ENCODE assay signal across 8 cellular contexts in the genomic region with DNA sequence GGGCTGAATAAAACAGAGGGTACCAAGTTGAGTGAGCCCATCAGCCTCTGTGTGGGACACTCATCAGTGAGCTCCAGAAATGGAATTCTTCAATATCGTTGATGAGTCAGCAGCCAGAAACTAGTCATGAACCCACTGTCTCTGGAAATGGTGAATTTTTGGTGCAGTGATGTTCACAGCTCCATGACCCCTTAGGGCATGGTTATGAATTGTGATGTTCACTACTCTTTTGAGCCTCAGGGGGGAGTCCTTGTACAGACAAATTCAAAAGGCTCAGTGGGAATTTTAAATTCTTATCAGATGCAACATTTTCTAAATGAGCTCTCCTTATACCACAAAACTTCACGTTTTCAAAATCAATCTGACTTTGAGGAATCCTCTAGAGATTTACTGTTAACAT.
A peak's percentile ranks its signal among the peaks of the same experiment; 100 is the strongest.
DNase-seq lines count a peak whose midpoint lies in the region; FAIRE-seq and TF ChIP-seq lines count a peak whose summit lies in the region.

No MANE protein-coding gene starts in this region.

- FAIRE-seq in islet of Langerhans (lab: Jason Lieb, UNC), result peak; percentile 90

- H3K27me3 Mint-ChIP-seq in activated T-cell treated with anti-CD3 and anti-CD28 coated beads, Interleukin-2, amount 50 U/mL, for 24 hours, result peaks cover under 1% of the 10 kb centered on the region

- intact Hi-C loops in sigmoid colon (cut with DNase I), result no loop called here

- TF ChIP-seq EP300 in sigmoid colon (IDR thresholded peaks at IDR 0.05), result no peak

- TF ChIP-seq POLR2A in sigmoid colon (IDR thresholded peaks at IDR 0.05), result no peak

- no peaks in the 10 kb centered on the region for H3K27me3 ChIP-seq in sigmoid colon

- no peaks in the 10 kb centered on the region for H3K9me3 Mint-ChIP-seq in activated T-cell treated with anti-CD3 and anti-CD28 coated beads, Interleukin-2, amount 50 U/mL, for 24 hours

- H3K27ac ChIP-seq in sigmoid colon, result no peak overlapping the region

- H3K36me3 Mint-ChIP-seq in activated T-cell treated with anti-CD3 and anti-CD28 coated beads, Interleukin-2, amount 50 U/mL, for 24 hours (ENCODE audit: low read depth), result no peaks in the 10 kb centered on the region

- H3K4me1 Mint-ChIP-seq in activated T-cell treated with anti-CD3 and anti-CD28 coated beads, Interleukin-2, amount 50 U/mL, for 24 hours (ENCODE audit: low read depth), result no peaks in the 10 kb centered on the region

- no peak for TF ChIP-seq CTCF in sigmoid colon (IDR thresholded peaks at IDR 0.05)

- in situ Hi-C loops in KBM-7 (cut with MboI; ENCODE audit: low pct_unique_long_range_greater_than_20kb, low sequenced_read_pairs), result no loop called here

- WGBS in sigmoid colon, 2 donors, result 34 to 58% methylated on average over 2 of the region's 2 CpGs

- DNase-seq in DMS153 treated with DMSO at 0.1 percent for 48 hours (lab: John Stamatoyannopoulos, UW; ENCODE audit: unreplicated experiment), result peak; percentile 11
- no peak for DNase-seq in DMS153 (lab: John Stamatoyannopoulos, UW)
- DNase-seq in KBM-7, result peak; percentile 33
- peak; percentile 51 for DNase-seq in SW480 (ENCODE audit: low spot score)
- no peak for DNase-seq in activated T-cell treated with anti-CD3 and anti-CD28 coated beads, Interleukin-2, amount 50 U/mL, for 1 hour
- no peak for DNase-seq in activated T-cell treated with anti-CD3 and anti-CD28 coated beads, Interleukin-2, amount 50 U/mL, for 24 hours
- DNase-seq in sigmoid colon, result no peak

- no peak overlapping the region for H3K27ac Mint-ChIP-seq in activated T-cell treated with anti-CD3 and anti-CD28 coated beads, Interleukin-2, amount 50 U/mL, for 24 hours

- no peaks in the 10 kb centered on the region for H3K4me1 ChIP-seq in sigmoid colon

- no peak overlapping the region for H3K4me3 Mint-ChIP-seq in activated T-cell treated with anti-CD3 and anti-CD28 coated beads, Interleukin-2, amount 50 U/mL, for 24 hours

- no peaks in the 10 kb centered on the region for H3K36me3 ChIP-seq in sigmoid colon

- no peak overlapping the region for H3K4me3 ChIP-seq in sigmoid colon

- H3K9me3 ChIP-seq in sigmoid colon, result no peaks in the 10 kb centered on the region

Comparison
In these comparisons a context has a peak if more than half of its experiments do, and no peak if none do; other contexts are left out.
1. DNase-seq: peak in DMS153 treated with DMSO at 0.1 percent for 48 hours (single experiment), KBM-7 (single experiment) and SW480 (single experiment); none in DMS153 (single experiment), activated T-cell treated with anti-CD3 and anti-CD28 coated beads, Interleukin-2, amount 50 U/mL, for 1 hour (single experiment), activated T-cell treated with anti-CD3 and anti-CD28 coated beads, Interleukin-2, amount 50 U/mL, for 24 hours (single experiment) and sigmoid colon (single experiment).